ENCODE assay signal across 31 cellular contexts in the genomic region with DNA sequence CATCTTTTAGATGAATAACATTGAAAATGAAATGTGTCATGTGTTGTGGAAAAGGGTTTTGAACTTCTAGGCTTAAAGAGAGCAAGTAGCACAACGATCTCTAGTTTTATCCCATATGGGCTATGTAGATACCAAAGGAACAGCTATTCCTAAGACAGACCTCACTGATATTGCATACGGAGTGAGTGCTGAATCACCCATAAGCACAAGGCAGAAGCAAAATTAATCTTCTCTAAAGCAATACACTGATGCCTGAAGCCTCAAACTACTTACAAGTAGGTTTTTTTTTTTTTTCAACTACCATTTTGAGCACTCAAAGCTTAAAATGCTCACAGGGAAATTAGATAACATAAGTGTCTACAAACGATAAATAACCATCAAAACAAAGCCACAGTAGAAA.
"Had no signal": no experiment of that assay in that cellular context is flagged by ENCODE, and none has a peak within 500 bp of the region (broad histone marks: within the 10 kb centered on the region; RNA-seq: fewer than 3 reads in every experiment).

No MANE protein-coding gene starts in this region.

- H3K27ac ChIP-seq: brain microvascular endothelial cell, cardiac muscle cell, Peyer's patch, VCaP had no signal

- DNase-seq: activated B cell treated with CpG ODN at 0.5 μM for 24 hours; activated CD4-positive, alpha-beta memory T cell treated with anti-CD3 and anti-CD28 coated beads for 36 hours; activated CD4-positive, alpha-beta T cell treated with anti-CD3 and anti-CD28 coated beads for 4 hours; activated CD4-positive, alpha-beta T cell treated with anti-CD3 and anti-CD28 coated beads, Interleukin-2, amount 50 U/mL, for 1 hour; activated CD4-positive, CD25-positive, alpha-beta regulatory T cell treated with anti-CD3 and anti-CD28 coated beads, Interleukin-2, amount 50 U/mL, for 72 hours; activated CD8-positive, alpha-beta memory T cell treated with anti-CD3 and anti-CD28 coated beads, Interleukin-2, amount 50 U/mL, for 4 hours; activated effector memory CD4-positive, alpha-beta T cell treated with Interleukin-2 at 50 U/mL for 16 hours; activated naive CD4-positive, alpha-beta T cell treated with anti-CD3 and anti-CD28 coated beads, Interleukin-2, amount 10 ng/mL, durations not matched to agents 7 days and 5 days; activated naive CD8-positive, alpha-beta T cell treated with anti-CD3 and anti-CD28 coated beads, Interleukin-2, amount 50 U/mL, for 24 hours; activated T-cell treated with anti-CD3 and anti-CD28 coated beads for 4 hours; activated T-cell treated with anti-CD3 and anti-CD28 coated beads, Interleukin-2, amount 50 U/mL, for 4 hours; amniotic stem cell; aorta; brain microvascular endothelial cell; Kasumi-1; KG1; MG63; NCI-H1048; NCI-H1105 treated with DMSO at 0.1 percent for 48 hours; NCI-H1436; NCI-H1694; NCI-H1930; NCI-H2081 treated with DMSO at 0.1 percent for 48 hours; NCI-H345; NCI-H524 treated with DMSO at 0.1 percent for 48 hours; PC-3; Peyer's patch; Right ventricle myocardium superior; T1000 had no signal
